In the genomic region with DNA sequence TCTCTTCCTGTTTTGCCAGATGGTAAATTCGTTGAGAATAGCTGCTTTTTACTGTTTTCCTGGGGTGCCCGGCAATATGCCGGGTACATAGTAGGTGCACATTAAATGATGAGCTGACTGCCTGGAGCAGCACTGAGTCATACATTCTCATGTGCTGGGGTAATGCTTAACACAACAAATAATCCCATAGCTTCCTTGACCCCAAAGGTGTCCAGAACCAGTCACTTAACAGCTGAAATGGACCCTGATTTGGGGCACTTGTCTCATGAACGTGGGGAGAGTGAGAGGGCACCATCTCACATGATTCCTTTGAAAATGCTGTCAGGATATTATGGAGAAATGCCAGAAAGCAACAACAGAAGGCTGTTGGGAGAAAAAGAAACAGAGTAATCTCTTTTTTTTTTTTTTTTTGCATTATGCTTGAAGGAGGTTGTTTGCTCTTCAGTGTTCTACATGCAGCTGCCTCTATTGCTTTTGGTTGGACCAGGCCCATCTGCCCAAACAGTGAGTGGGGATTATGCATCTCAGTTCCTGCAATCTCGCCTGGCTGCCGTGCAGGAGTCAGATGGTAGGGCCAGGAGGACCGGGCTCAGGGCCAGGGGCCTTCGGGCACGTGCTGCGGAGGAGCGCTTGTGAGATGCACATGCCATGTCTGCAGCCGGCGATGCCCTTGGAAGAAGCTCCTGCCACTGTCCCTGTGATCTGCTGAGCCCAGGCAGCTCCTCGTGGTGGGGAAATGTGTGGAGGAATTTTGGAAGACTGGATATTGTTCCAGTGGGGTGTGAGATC, we compare ENCODE assay signal across 13 cellular contexts.
DNase-seq lines count a peak whose midpoint lies in the region; ATAC-seq, FAIRE-seq and TF ChIP-seq lines count a peak whose summit lies in the region.
"Had no signal": no experiment of that assay in that cellular context is flagged by ENCODE, and none has a peak within 500 bp of the region (broad histone marks: within the 10 kb centered on the region; RNA-seq: fewer than 3 reads in every experiment).

No MANE protein-coding gene starts in this region.

- H3K79me2 ChIP-seq in astrocyte (ENCODE audit: insufficient read depth, low read length), result peaks cover 3% of the 10 kb centered on the region

- H3K4me1 ChIP-seq in astrocyte (ENCODE audit: insufficient read depth, low read length) (peaks cover 7% of the 10 kb centered on the region), vagina (no peaks in the 10 kb centered on the region)

- intact Hi-C loops in sciatic nerve (cut with DNase I), result no loop called here
- intact Hi-C loops in vagina (cut with DNase I), result no loop called here

- H3K4me3 ChIP-seq in astrocyte (ENCODE audit: insufficient read depth, low read depth, low read length), result no peak overlapping the region
- no peak overlapping the region for H3K4me3 ChIP-seq in vagina
- H3K4me3 ChIP-seq: BLaER1 treated with 17β-estradiol and CSF1 and Interleukin-3, amounts not matched to agents 10 nM and 100 nM had no signal

- H3K27me3 ChIP-seq in astrocyte (ENCODE audit: insufficient read depth, low read length) (peaks cover 3% of the 10 kb centered on the region), vagina (no peaks in the 10 kb centered on the region)
- H3K27me3 ChIP-seq: BLaER1 treated with 17β-estradiol and CSF1 and Interleukin-3, amounts not matched to agents 10 nM and 100 nM; neutrophil had no signal

- DNase-seq in COLO668 (lab: John Stamatoyannopoulos, UW; ENCODE audit: unreplicated experiment) (peak; percentile 23), LHCN-M2 (ENCODE audit: low read depth) (peak; percentile 41), astrocyte (ENCODE audit: low read depth) (peak; percentile 54), iris pigment epithelial cell (ENCODE audit: low read depth) (peak; percentile 68), sciatic nerve (ENCODE audit: low spot score) (no peak), NCI-H510A treated with DMSO at 0.1 percent for 48 hours (lab: John Stamatoyannopoulos, UW) (no peak), vagina (ENCODE audit: extremely low spot score in 2 of 2) (no peak)
- DNase-seq: stimulated activated CD4-positive, alpha-beta T cell treated with anti-CD3 and anti-CD28 coated beads, Interleukin-4, amount 100 ng/mL, for 1 hour had no signal

- ATAC-seq in GM21723 (IDR thresholded peaks at IDR 0.05; ENCODE audit: unreplicated experiment) (no peak), sciatic nerve (no peak)
- ATAC-seq: esophagus mucosa had no signal

- H3K27ac ChIP-seq in astrocyte (ENCODE audit: low read depth, low read length), result no peak overlapping the region
- H3K27ac ChIP-seq in vagina, result no peak overlapping the region
- H3K27ac ChIP-seq: neutrophil had no signal

- FAIRE-seq in astrocyte (lab: Jason Lieb, UNC), result no peak

- H4K20me1 ChIP-seq in astrocyte (ENCODE audit: insufficient read depth, low read length), result peaks cover 45% of the 10 kb centered on the region

- H3K4me3 Mint-ChIP-seq in astrocyte (ENCODE audit: unreplicated experiment), result no peak overlapping the region
- H3K4me3 Mint-ChIP-seq: T-helper 2 cell treated with Interferon-gamma antibody and Interleukin-4, amounts not matched to agents 5 μg/mL and 100 μg/mL, for 36 hours had no signal

- peaks cover 4% of the 10 kb centered on the region for H3K9me3 ChIP-seq in astrocyte (ENCODE audit: insufficient read depth, low read depth, low read length)
- no peaks in the 10 kb centered on the region for H3K9me3 ChIP-seq in vagina
- H3K9me3 ChIP-seq: neutrophil had no signal

- TF ChIP-seq POLR2A in vagina (IDR thresholded peaks at IDR 0.05), result no peak

- TF ChIP-seq CTCF in astrocyte (IDR thresholded peaks at IDR 0.05; ENCODE audit: insufficient read depth, low read depth, low read length) (no peak), vagina (IDR thresholded peaks at IDR 0.05) (no peak)

- peaks cover 11% of the 10 kb centered on the region for H3K4me1 Mint-ChIP-seq in astrocyte (ENCODE audit: low read depth, unreplicated experiment)

- H3K36me3 Mint-ChIP-seq in astrocyte (ENCODE audit: low read depth, unreplicated experiment), result peaks cover 3% of the 10 kb centered on the region

- H3K4me2 ChIP-seq in astrocyte (ENCODE audit: low read length), result peak overlapping the region; percentile 4
- H3K4me2 ChIP-seq: BLaER1 treated with 17β-estradiol and CSF1 and Interleukin-3, amounts not matched to agents 10 nM and 100 nM had no signal

- H3K27me3 Mint-ChIP-seq in astrocyte (ENCODE audit: low read depth, unreplicated experiment), result peaks cover 6% of the 10 kb centered on the region

- H3K9me3 Mint-ChIP-seq in astrocyte (ENCODE audit: unreplicated experiment), result peaks cover 8% of the 10 kb centered on the region
- H3K9me3 Mint-ChIP-seq: T-helper 2 cell treated with Interferon-gamma antibody and Interleukin-4, amounts not matched to agents 5 μg/mL and 100 μg/mL, for 36 hours had no signal

- H3K36me3 ChIP-seq in astrocyte (ENCODE audit: insufficient read depth, low read length) (no peaks in the 10 kb centered on the region), vagina (no peaks in the 10 kb centered on the region)
- H3K36me3 ChIP-seq: neutrophil had no signal

- H3K27ac Mint-ChIP-seq in astrocyte (ENCODE audit: unreplicated experiment), result no peak overlapping the region
- H3K27ac Mint-ChIP-seq: T-helper 2 cell treated with Interferon-gamma antibody and Interleukin-4, amounts not matched to agents 5 μg/mL and 100 μg/mL, for 36 hours had no signal

- no peak overlapping the region for H3K9ac ChIP-seq in astrocyte (ENCODE audit: low read length)
- H3K9ac ChIP-seq: BLaER1 treated with 17β-estradiol and CSF1 and Interleukin-3, amounts not matched to agents 10 nM and 100 nM had no signal

- H2AFZ ChIP-seq in astrocyte (ENCODE audit: low read depth, low read length), result peak overlapping the region; percentile 13

Comparison
In these comparisons a context has a peak if more than half of its experiments do, and no peak if none do; other contexts are left out.
1. DNase-seq: peak in COLO668 (single experiment), LHCN-M2 (single experiment), astrocyte (single experiment) and iris pigment epithelial cell (single experiment); none in sciatic nerve (single experiment), NCI-H510A treated with DMSO at 0.1 percent for 48 hours (single experiment) and vagina (0 of 2).